ENCODE assay signal across 1 cellular context in the genomic region with DNA sequence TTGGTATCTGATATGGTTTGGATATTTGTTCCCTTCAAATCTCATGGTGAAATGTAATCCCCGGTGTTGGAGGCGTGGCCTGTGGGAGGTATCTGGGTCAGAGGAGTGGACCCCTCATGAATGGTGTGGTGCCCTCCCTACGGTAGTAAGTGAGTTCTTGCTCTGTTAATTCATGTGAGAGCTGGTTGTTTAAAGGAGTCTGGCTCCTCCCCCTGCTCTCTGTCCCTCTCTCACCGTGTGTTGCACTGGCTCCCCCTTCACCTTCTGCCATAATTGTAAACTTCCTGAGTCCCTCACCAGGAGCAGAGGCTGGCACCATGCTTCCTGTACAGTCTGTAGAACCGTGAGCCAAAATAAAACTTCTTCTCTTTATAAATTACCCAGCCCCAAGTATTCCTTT.
TF ChIP-seq lines count a peak whose summit lies in the region.

No MANE protein-coding gene starts in this region.

TF ChIP-seq in HepG2, 621 proteins besides CTCF, POLR2A, EP300 and RAD21 (continued from another document and continues in another):
- no peak for TF ChIP-seq HNRNPL (IDR thresholded peaks at IDR 0.05; ENCODE audit: low read depth, low read length)
- TF ChIP-seq TBX3 (IDR thresholded peaks at IDR 0.05; ENCODE audit: borderline replicate concordance): no peak
- TF ChIP-seq ZNF614 (CRISPR knock-in tag; IDR thresholded peaks at IDR 0.05; ENCODE audit: borderline replicate concordance): no peak
- TF ChIP-seq ZFP37 (CRISPR knock-in tag; IDR thresholded peaks at IDR 0.05; ENCODE audit: borderline replicate concordance): no peak
- no peak for TF ChIP-seq ARNTL (CRISPR knock-in tag; IDR thresholded peaks at IDR 0.05)
- TF ChIP-seq, protein P1, sequence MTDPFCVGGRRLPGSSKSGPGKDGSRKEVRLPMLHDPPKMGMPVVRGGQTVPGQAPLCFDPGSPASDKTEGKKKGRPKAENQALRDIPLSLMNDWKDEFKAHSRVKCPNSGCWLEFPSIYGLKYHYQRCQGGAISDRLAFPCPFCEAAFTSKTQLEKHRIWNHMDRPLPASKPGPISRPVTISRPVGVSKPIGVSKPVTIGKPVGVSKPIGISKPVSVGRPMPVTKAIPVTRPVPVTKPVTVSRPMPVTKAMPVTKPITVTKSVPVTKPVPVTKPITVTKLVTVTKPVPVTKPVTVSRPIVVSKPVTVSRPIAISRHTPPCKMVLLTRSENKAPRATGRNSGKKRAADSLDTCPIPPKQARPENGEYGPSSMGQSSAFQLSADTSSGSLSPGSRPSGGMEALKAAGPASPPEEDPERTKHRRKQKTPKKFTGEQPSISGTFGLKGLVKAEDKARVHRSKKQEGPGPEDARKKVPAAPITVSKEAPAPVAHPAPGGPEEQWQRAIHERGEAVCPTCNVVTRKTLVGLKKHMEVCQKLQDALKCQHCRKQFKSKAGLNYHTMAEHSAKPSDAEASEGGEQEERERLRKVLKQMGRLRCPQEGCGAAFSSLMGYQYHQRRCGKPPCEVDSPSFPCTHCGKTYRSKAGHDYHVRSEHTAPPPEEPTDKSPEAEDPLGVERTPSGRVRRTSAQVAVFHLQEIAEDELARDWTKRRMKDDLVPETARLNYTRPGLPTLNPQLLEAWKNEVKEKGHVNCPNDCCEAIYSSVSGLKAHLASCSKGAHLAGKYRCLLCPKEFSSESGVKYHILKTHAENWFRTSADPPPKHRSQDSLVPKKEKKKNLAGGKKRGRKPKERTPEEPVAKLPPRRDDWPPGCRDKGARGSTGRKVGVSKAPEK (CRISPR knock-in tag; IDR thresholded peaks at IDR 0.05; ENCODE audit: borderline replicate concordance): no peak
- no peak for TF ChIP-seq CHD2 (IDR thresholded peaks at IDR 0.05; ENCODE audit: low read depth, low read length)
- TF ChIP-seq XRCC5 (optimal IDR thresholded peaks at IDR 0.05; ENCODE audit: low read length): no peak
- TF ChIP-seq MAFK (conservative IDR thresholded peaks at IDR 0.05 in 1 of 2, IDR thresholded peaks at IDR 0.05 in 1 of 2; ENCODE audit: low read length in 2 of 2): no peak
- TF ChIP-seq TARDBP (CRISPR knock-in tag; IDR thresholded peaks at IDR 0.05): no peak
- TF ChIP-seq ETV5 (CRISPR knock-in tag; IDR thresholded peaks at IDR 0.05; ENCODE audit: borderline replicate concordance): peak; percentile 79; the same call in 1 of the 2 replicates
- no peak for TF ChIP-seq RORA (CRISPR knock-in tag; IDR thresholded peaks at IDR 0.05)
- TF ChIP-seq ZNF841 (CRISPR knock-in tag; IDR thresholded peaks at IDR 0.05; ENCODE audit: borderline replicate concordance): no peak
- no peak for TF ChIP-seq MAFF (IDR thresholded peaks at IDR 0.05; ENCODE audit: low read depth, low read length)
- no peak for TF ChIP-seq EEA1 (CRISPR knock-in tag; IDR thresholded peaks at IDR 0.05; ENCODE audit: borderline replicate concordance)
- no peak for TF ChIP-seq ZNF224 (CRISPR knock-in tag; IDR thresholded peaks at IDR 0.05)
- TF ChIP-seq SALL1 (CRISPR knock-in tag; IDR thresholded peaks at IDR 0.05): peak; percentile 69
- TF ChIP-seq TGIF2 (CRISPR knock-in tag; IDR thresholded peaks at IDR 0.05): no peak
- TF ChIP-seq ZNF747 (CRISPR knock-in tag; IDR thresholded peaks at IDR 0.05; ENCODE audit: borderline replicate concordance): no peak
- no peak for TF ChIP-seq GABPA (IDR thresholded peaks at IDR 0.05; ENCODE audit: low read depth, low read length)
- peak; percentile 56 for TF ChIP-seq GABPA (CRISPR knock-in tag; IDR thresholded peaks at IDR 0.05; ENCODE audit: low read depth)
- no peak for TF ChIP-seq ZNF253 (CRISPR knock-in tag; IDR thresholded peaks at IDR 0.05; ENCODE audit: borderline replicate concordance)
- TF ChIP-seq ZNF180 (CRISPR knock-in tag; IDR thresholded peaks at IDR 0.05; ENCODE audit: borderline replicate concordance, low read depth): no peak
- TF ChIP-seq ZBTB38 (CRISPR knock-in tag; IDR thresholded peaks at IDR 0.05): no peak
- no peak for TF ChIP-seq NRL (CRISPR knock-in tag; IDR thresholded peaks at IDR 0.05; ENCODE audit: borderline replicate concordance)
- TF ChIP-seq SOX13 (IDR thresholded peaks at IDR 0.05): no peak
- no peak for TF ChIP-seq SOX13 (CRISPR knock-in tag; conservative IDR thresholded peaks at IDR 0.05 in 1 of 2, IDR thresholded peaks at IDR 0.05 in 1 of 2)
- no peak for TF ChIP-seq ZNF17 (CRISPR knock-in tag; IDR thresholded peaks at IDR 0.05)
- no peak for TF ChIP-seq LCORL (IDR thresholded peaks at IDR 0.05)
- no peak for TF ChIP-seq LCORL (CRISPR knock-in tag; IDR thresholded peaks at IDR 0.05)
- TF ChIP-seq SSRP1 (CRISPR knock-in tag; IDR thresholded peaks at IDR 0.05): no peak
- no peak for TF ChIP-seq NFKBIZ (CRISPR knock-in tag; IDR thresholded peaks at IDR 0.05)
- no peak for TF ChIP-seq RELA (CRISPR knock-in tag; IDR thresholded peaks at IDR 0.05)
- TF ChIP-seq, protein P2, sequence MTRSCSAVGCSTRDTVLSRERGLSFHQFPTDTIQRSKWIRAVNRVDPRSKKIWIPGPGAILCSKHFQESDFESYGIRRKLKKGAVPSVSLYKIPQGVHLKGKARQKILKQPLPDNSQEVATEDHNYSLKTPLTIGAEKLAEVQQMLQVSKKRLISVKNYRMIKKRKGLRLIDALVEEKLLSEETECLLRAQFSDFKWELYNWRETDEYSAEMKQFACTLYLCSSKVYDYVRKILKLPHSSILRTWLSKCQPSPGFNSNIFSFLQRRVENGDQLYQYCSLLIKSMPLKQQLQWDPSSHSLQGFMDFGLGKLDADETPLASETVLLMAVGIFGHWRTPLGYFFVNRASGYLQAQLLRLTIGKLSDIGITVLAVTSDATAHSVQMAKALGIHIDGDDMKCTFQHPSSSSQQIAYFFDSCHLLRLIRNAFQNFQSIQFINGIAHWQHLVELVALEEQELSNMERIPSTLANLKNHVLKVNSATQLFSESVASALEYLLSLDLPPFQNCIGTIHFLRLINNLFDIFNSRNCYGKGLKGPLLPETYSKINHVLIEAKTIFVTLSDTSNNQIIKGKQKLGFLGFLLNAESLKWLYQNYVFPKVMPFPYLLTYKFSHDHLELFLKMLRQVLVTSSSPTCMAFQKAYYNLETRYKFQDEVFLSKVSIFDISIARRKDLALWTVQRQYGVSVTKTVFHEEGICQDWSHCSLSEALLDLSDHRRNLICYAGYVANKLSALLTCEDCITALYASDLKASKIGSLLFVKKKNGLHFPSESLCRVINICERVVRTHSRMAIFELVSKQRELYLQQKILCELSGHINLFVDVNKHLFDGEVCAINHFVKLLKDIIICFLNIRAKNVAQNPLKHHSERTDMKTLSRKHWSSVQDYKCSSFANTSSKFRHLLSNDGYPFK (CRISPR knock-in tag; IDR thresholded peaks at IDR 0.05; ENCODE audit: borderline replicate concordance): no peak
- TF ChIP-seq KDM4B (CRISPR knock-in tag; IDR thresholded peaks at IDR 0.05): no peak
- peak; percentile 49; the same call in 1 of the 2 replicates for TF ChIP-seq POLR2AphosphoS5 (IDR thresholded peaks at IDR 0.05; ENCODE audit: low read depth, low read length)
- TF ChIP-seq EED (CRISPR knock-in tag; IDR thresholded peaks at IDR 0.05): no peak
- TF ChIP-seq, protein P3, sequence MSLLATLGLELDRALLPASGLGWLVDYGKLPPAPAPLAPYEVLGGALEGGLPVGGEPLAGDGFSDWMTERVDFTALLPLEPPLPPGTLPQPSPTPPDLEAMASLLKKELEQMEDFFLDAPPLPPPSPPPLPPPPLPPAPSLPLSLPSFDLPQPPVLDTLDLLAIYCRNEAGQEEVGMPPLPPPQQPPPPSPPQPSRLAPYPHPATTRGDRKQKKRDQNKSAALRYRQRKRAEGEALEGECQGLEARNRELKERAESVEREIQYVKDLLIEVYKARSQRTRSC (CRISPR knock-in tag; IDR thresholded peaks at IDR 0.05; ENCODE audit: low read depth): no peak
- TF ChIP-seq, protein P4, sequence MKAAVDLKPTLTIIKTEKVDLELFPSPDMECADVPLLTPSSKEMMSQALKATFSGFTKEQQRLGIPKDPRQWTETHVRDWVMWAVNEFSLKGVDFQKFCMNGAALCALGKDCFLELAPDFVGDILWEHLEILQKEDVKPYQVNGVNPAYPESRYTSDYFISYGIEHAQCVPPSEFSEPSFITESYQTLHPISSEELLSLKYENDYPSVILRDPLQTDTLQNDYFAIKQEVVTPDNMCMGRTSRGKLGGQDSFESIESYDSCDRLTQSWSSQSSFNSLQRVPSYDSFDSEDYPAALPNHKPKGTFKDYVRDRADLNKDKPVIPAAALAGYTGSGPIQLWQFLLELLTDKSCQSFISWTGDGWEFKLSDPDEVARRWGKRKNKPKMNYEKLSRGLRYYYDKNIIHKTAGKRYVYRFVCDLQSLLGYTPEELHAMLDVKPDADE (CRISPR knock-in tag; IDR thresholded peaks at IDR 0.05): no peak
- TF ChIP-seq ZNF33B (CRISPR knock-in tag; IDR thresholded peaks at IDR 0.05): no peak
- no peak for TF ChIP-seq SETDB1 (CRISPR knock-in tag; IDR thresholded peaks at IDR 0.05; ENCODE audit: borderline replicate concordance)
- TF ChIP-seq, protein P5, sequence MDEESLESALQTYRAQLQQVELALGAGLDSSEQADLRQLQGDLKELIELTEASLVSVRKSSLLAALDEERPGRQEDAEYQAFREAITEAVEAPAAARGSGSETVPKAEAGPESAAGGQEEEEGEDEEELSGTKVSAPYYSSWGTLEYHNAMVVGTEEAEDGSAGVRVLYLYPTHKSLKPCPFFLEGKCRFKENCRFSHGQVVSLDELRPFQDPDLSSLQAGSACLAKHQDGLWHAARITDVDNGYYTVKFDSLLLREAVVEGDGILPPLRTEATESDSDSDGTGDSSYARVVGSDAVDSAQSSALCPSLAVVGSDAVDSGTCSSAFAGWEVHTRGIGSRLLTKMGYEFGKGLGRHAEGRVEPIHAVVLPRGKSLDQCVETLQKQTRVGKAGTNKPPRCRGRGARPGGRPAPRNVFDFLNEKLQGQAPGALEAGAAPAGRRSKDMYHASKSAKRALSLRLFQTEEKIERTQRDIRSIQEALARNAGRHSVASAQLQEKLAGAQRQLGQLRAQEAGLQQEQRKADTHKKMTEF (CRISPR knock-in tag; IDR thresholded peaks at IDR 0.05): peak; percentile 57
- TF ChIP-seq IRF2 (CRISPR knock-in tag; IDR thresholded peaks at IDR 0.05): 0 out of 2 replicates have a peak, but pooled peaks have one; percentile 16
- TF ChIP-seq, protein P6, sequence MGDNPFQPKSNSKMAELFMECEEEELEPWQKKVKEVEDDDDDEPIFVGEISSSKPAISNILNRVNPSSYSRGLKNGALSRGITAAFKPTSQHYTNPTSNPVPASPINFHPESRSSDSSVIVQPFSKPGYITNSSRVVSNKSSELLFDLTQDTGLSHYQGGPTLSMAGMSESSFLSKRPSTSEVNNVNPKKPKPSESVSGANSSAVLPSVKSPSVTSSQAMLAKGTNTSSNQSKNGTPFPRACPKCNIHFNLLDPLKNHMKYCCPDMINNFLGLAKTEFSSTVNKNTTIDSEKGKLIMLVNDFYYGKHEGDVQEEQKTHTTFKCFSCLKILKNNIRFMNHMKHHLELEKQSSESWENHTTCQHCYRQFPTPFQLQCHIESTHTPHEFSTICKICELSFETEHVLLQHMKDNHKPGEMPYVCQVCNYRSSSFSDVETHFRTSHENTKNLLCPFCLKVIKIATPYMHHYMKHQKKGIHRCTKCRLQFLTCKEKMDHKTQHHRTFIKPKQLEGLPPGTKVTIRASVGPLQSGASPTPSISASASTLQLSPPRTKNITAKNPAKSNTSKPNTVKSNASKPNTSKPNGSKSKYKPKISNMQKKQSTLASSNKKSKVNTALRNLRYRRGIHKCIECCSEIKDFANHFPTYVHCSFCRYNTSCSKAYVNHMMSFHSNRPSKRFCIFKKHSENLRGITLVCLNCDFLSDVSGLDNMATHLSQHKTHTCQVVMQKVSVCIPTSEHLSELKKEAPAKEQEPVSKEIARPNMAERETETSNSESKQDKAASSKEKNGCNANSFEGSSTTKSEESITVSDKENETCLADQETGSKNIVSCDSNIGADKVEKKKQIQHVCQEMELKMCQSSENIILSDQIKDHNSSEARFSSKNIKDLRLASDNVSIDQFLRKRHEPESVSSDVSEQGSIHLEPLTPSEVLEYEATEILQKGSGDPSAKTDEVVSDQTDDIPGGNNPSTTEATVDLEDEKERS (CRISPR knock-in tag; IDR thresholded peaks at IDR 0.05): no peak
- TF ChIP-seq, protein P7, sequence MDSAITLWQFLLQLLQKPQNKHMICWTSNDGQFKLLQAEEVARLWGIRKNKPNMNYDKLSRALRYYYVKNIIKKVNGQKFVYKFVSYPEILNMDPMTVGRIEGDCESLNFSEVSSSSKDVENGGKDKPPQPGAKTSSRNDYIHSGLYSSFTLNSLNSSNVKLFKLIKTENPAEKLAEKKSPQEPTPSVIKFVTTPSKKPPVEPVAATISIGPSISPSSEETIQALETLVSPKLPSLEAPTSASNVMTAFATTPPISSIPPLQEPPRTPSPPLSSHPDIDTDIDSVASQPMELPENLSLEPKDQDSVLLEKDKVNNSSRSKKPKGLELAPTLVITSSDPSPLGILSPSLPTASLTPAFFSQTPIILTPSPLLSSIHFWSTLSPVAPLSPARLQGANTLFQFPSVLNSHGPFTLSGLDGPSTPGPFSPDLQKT (CRISPR knock-in tag; IDR thresholded peaks at IDR 0.05; ENCODE audit: borderline replicate concordance): no peak
- TF ChIP-seq, protein P8, sequence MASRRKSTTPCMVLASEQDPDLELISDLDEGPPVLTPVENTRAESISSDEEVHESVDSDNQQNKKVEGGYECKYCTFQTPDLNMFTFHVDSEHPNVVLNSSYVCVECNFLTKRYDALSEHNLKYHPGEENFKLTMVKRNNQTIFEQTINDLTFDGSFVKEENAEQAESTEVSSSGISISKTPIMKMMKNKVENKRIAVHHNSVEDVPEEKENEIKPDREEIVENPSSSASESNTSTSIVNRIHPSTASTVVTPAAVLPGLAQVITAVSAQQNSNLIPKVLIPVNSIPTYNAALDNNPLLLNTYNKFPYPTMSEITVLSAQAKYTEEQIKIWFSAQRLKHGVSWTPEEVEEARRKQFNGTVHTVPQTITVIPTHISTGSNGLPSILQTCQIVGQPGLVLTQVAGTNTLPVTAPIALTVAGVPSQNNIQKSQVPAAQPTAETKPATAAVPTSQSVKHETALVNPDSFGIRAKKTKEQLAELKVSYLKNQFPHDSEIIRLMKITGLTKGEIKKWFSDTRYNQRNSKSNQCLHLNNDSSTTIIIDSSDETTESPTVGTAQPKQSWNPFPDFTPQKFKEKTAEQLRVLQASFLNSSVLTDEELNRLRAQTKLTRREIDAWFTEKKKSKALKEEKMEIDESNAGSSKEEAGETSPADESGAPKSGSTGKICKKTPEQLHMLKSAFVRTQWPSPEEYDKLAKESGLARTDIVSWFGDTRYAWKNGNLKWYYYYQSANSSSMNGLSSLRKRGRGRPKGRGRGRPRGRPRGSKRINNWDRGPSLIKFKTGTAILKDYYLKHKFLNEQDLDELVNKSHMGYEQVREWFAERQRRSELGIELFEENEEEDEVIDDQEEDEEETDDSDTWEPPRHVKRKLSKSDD (CRISPR knock-in tag; IDR thresholded peaks at IDR 0.05; ENCODE audit: low read depth): no peak
- TF ChIP-seq ZFP36L1 (CRISPR knock-in tag; IDR thresholded peaks at IDR 0.05): no peak
- TF ChIP-seq ELF4 (CRISPR knock-in tag; IDR thresholded peaks at IDR 0.05; ENCODE audit: borderline replicate concordance): no peak
- no peak for TF ChIP-seq MIER2 (CRISPR knock-in tag; IDR thresholded peaks at IDR 0.05)
- TF ChIP-seq, protein P9, sequence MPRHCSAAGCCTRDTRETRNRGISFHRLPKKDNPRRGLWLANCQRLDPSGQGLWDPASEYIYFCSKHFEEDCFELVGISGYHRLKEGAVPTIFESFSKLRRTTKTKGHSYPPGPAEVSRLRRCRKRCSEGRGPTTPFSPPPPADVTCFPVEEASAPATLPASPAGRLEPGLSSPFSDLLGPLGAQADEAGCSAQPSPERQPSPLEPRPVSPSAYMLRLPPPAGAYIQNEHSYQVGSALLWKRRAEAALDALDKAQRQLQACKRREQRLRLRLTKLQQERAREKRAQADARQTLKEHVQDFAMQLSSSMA (CRISPR knock-in tag; IDR thresholded peaks at IDR 0.05): no peak
- no peak for TF ChIP-seq ZNF354B (CRISPR knock-in tag; IDR thresholded peaks at IDR 0.05)
- TF ChIP-seq SNAPC2 (CRISPR knock-in tag; IDR thresholded peaks at IDR 0.05): no peak
- TF ChIP-seq KDM3A (CRISPR knock-in tag; IDR thresholded peaks at IDR 0.05; ENCODE audit: low read depth): no peak
- TF ChIP-seq NFE2L1 (CRISPR knock-in tag; IDR thresholded peaks at IDR 0.05; ENCODE audit: borderline replicate concordance): no peak
